ENCODE assay signal across 29 cellular contexts in genomic region chr10:63749915-63750314, GRCh38.
"Had no signal": no experiment of that assay in that cellular context is flagged by ENCODE, and none has a peak within 500 bp of the region (broad histone marks: within the 10 kb centered on the region; RNA-seq: fewer than 3 reads in every experiment).

No MANE protein-coding gene starts in this region.

- H3K4me1 ChIP-seq: neural progenitor cell, psoas muscle, spleen, stomach, thyroid gland, tibial nerve, upper lobe of left lung, uterus had no signal

- H3K27ac ChIP-seq: neural progenitor cell, ovary, parathyroid adenoma, psoas muscle, skin epidermis, spleen, stomach, thoracic aorta, thyroid gland, tibial nerve, upper lobe of left lung, uterus had no signal

- H3K36me3 ChIP-seq: neural progenitor cell, ovary, spleen, stomach, thoracic aorta, thyroid gland, tibial nerve, upper lobe of left lung, uterus had no signal

- H3K9me3 Mint-ChIP-seq: natural killer cell; stimulated activated effector memory CD8-positive, alpha-beta T cell treated with anti-CD3 and anti-CD28 coated beads, Interleukin-12 subunit alpha, Interleukin-12 subunit beta, amount 100 ng/mL, for 72 hours; stimulated activated naive CD8-positive, alpha-beta T cell treated with anti-CD3 and anti-CD28 coated beads, Interleukin-15, Interleukin-2, amounts not matched to agents 100 ng/mL and 50 ng/mL, for 24 hours had no signal

- H3K4me1 Mint-ChIP-seq: naive thymus-derived CD4-positive, alpha-beta T cell; natural killer cell; neural progenitor cell; stimulated activated effector memory CD8-positive, alpha-beta T cell treated with anti-CD3 and anti-CD28 coated beads, Interleukin-12 subunit alpha, Interleukin-12 subunit beta, amount 100 ng/mL, for 72 hours; stimulated activated naive B cell treated with anti-CD40 and anti-IgM and Interleukin-4, amounts not matched to agents 10 μg/mL and 1 μg/mL and 100 μg/mL, for 72 hours had no signal

- H3K36me3 Mint-ChIP-seq: naive thymus-derived CD4-positive, alpha-beta T cell; natural killer cell; neural progenitor cell; stimulated activated effector memory CD8-positive, alpha-beta T cell treated with anti-CD3 and anti-CD28 coated beads, Interleukin-12 subunit alpha, Interleukin-12 subunit beta, amount 100 ng/mL, for 72 hours had no signal

- H3K4me3 ChIP-seq: neural progenitor cell, ovary, psoas muscle, skin epidermis, smooth muscle cell, spleen, stomach, thoracic aorta, thyroid gland, tibial nerve, upper lobe of left lung, uterus had no signal

- H3K79me2 ChIP-seq: parathyroid adenoma had no signal

- DNase-seq: naive thymus-derived CD4-positive, alpha-beta T cell; natural killer cell; occipital lobe; ovary; posterior cingulate gyrus; psoas muscle; right cardiac atrium; spleen; stimulated activated CD4-positive, alpha-beta T cell treated with anti-CD3 and anti-CD28 coated beads, Interleukin-12 subunit alpha, Interleukin-12 subunit beta, amount 100 ng/mL, for 4 hours; stimulated activated CD4-positive, alpha-beta T cell treated with anti-CD3 and anti-CD28 coated beads, Interleukin-1b, Interleukin-23, amount 100 ng/mL, for 48 hours; stimulated activated CD4-positive, alpha-beta T cell treated with anti-CD3 and anti-CD28 coated beads, Interleukin-4, amount 100 ng/mL, for 1 hour; stimulated activated naive B cell treated with anti-CD40 and anti-IgM and Interleukin-4, amounts not matched to agents 10 μg/mL and 1 μg/mL and 100 μg/mL, for 72 hours; stimulated activated naive CD4-positive, alpha-beta T cell treated with Interleukin-2 at 50 U/mL for 16 hours; stomach; thyroid gland; trophoblast cell; upper lobe of left lung; uterus had no signal

- H3K27ac Mint-ChIP-seq: naive thymus-derived CD4-positive, alpha-beta T cell; natural killer cell; nephron; neural progenitor cell; progenitor cell of endocrine pancreas; stimulated activated effector memory CD8-positive, alpha-beta T cell treated with anti-CD3 and anti-CD28 coated beads, Interleukin-12 subunit alpha, Interleukin-12 subunit beta, amount 100 ng/mL, for 72 hours; stimulated activated naive B cell treated with anti-CD40 and anti-IgM and Interleukin-4, amounts not matched to agents 10 μg/mL and 1 μg/mL and 100 μg/mL, for 72 hours; stimulated activated naive CD8-positive, alpha-beta T cell treated with anti-CD3 and anti-CD28 coated beads, Interleukin-15, Interleukin-2, amounts not matched to agents 100 ng/mL and 50 ng/mL, for 24 hours had no signal

- H3K9ac ChIP-seq: neural progenitor cell, parathyroid adenoma had no signal

- H3K27me3 ChIP-seq: neural progenitor cell, ovary, spleen, stomach, thyroid gland, tibial nerve, upper lobe of left lung, uterus had no signal

- H3K27me3 Mint-ChIP-seq: progenitor cell of endocrine pancreas had no signal

- H3K4me3 Mint-ChIP-seq: naive thymus-derived CD4-positive, alpha-beta T cell; natural killer cell; nephron; neural progenitor cell; stimulated activated effector memory CD8-positive, alpha-beta T cell treated with anti-CD3 and anti-CD28 coated beads, Interleukin-12 subunit alpha, Interleukin-12 subunit beta, amount 100 ng/mL, for 72 hours; stimulated activated naive B cell treated with anti-CD40 and anti-IgM and Interleukin-4, amounts not matched to agents 10 μg/mL and 1 μg/mL and 100 μg/mL, for 72 hours; stimulated activated naive CD8-positive, alpha-beta T cell treated with anti-CD3 and anti-CD28 coated beads, Interleukin-15, Interleukin-2, amounts not matched to agents 100 ng/mL and 50 ng/mL, for 24 hours had no signal

- ATAC-seq: naive thymus-derived CD4-positive, alpha-beta T cell; natural killer cell; psoas muscle; right cardiac atrium; sciatic nerve; stimulated activated effector memory CD8-positive, alpha-beta T cell treated with anti-CD3 and anti-CD28 coated beads, Interleukin-12 subunit alpha, Interleukin-12 subunit beta, amount 100 ng/mL, for 72 hours; stimulated activated naive B cell treated with anti-CD40 and anti-IgM and Interleukin-4, amounts not matched to agents 10 μg/mL and 1 μg/mL and 100 μg/mL, for 72 hours had no signal

- H3K9me3 ChIP-seq: ovary, psoas muscle, spleen, stomach, thoracic aorta, thyroid gland, upper lobe of left lung had no signal

- H3K4me2 ChIP-seq: neural progenitor cell, smooth muscle cell had no signal

- H2AFZ ChIP-seq: neural progenitor cell, parathyroid adenoma had no signal
